ENCODE assay signal across 10 cellular contexts in genomic region chr5:101045689-101046088, GRCh38.
DNase-seq lines count a peak whose midpoint lies in the region; ATAC-seq and TF ChIP-seq lines count a peak whose summit lies in the region.
"Had no signal": no experiment of that assay in that cellular context is flagged by ENCODE, and none has a peak within 500 bp of the region (broad histone marks: within the 10 kb centered on the region; RNA-seq: fewer than 3 reads in every experiment).

No MANE protein-coding gene starts in this region.

- H4K20me1 ChIP-seq in OCI-LY7 (ENCODE audit: insufficient read depth, low read length) = no peaks in the 10 kb centered on the region

- no peak overlapping the region for H3K27ac Mint-ChIP-seq in natural killer cell
- H3K27ac Mint-ChIP-seq in natural killer cell treated with Interleukin-12 subunit alpha and Interleukin-12 subunit beta and Interleukin-15 and Interleukin-18, amount 100 ng/mL, for 72 hours = no peak overlapping the region
- H3K27ac Mint-ChIP-seq: stimulated activated naive CD8-positive, alpha-beta T cell treated with anti-CD3 and anti-CD28 coated beads, Interleukin-15, amount 100 ng/mL, for 72 hours had no signal

- peak; percentile 38 for TF ChIP-seq CTCF in natural killer cell (IDR thresholded peaks at IDR 0.05)
- TF ChIP-seq CTCF in OCI-LY7 (conservative IDR thresholded peaks at IDR 0.05; ENCODE audit: low read length) = peak; percentile 79
- peak; percentile 18 for TF ChIP-seq CTCF in fibroblast of pulmonary artery (IDR thresholded peaks at IDR 0.05; ENCODE audit: low read length, missing control alignments)
- peak; percentile 32 for TF ChIP-seq CTCF in upper lobe of right lung (IDR thresholded peaks at IDR 0.05)
- TF ChIP-seq CTCF in body of pancreas (IDR thresholded peaks at IDR 0.05) = peak in 1 of 7 experiments; percentile 2

- intact Hi-C loops in natural killer cell (cut with micrococcal nuclease) (loop anchor here (1.0 kb wide), 1 partner anchor 422 kb away; no protein-coding TSS in a partner anchor), OCI-LY7 (cut with micrococcal nuclease; ENCODE audit: unreplicated experiment) (loop anchor here (2.0 to 10.0 kb wide), 3 partner anchors 271 to 611 kb away; no protein-coding TSS in a partner anchor), upper lobe of right lung (cut with DNase I) (no loop called here), body of pancreas (cut with DNase I) (no loop called here)

- no peaks in the 10 kb centered on the region for H3K27me3 ChIP-seq in upper lobe of right lung
- H3K27me3 ChIP-seq in body of pancreas = no peaks in the 10 kb centered on the region
- H3K27me3 ChIP-seq: gastroesophageal sphincter had no signal

- 37 to 63% methylated on average over 3 of the region's 3 CpGs for WGBS in body of pancreas, 2 donors

- no peak overlapping the region for H3K4me3 ChIP-seq in OCI-LY7 (ENCODE audit: low read depth, low read length, poor library complexity, severe bottlenecking)
- no peak overlapping the region for H3K4me3 ChIP-seq in fibroblast of pulmonary artery (replicated peaks; ENCODE audit: low read depth, low read length)
- H3K4me3 ChIP-seq in upper lobe of right lung = no peak overlapping the region
- H3K4me3 ChIP-seq in body of pancreas = no peak overlapping the region
- H3K4me3 ChIP-seq: gastroesophageal sphincter had no signal

- H3K9me3 ChIP-seq in OCI-LY7 (ENCODE audit: low read length) (no peaks in the 10 kb centered on the region), upper lobe of right lung (no peaks in the 10 kb centered on the region), body of pancreas (no peaks in the 10 kb centered on the region)
- H3K9me3 ChIP-seq: gastroesophageal sphincter had no signal

- no peaks in the 10 kb centered on the region for H3K4me1 Mint-ChIP-seq in natural killer cell
- H3K4me1 Mint-ChIP-seq in natural killer cell treated with Interleukin-12 subunit alpha and Interleukin-12 subunit beta and Interleukin-15 and Interleukin-18, amount 100 ng/mL, for 72 hours (ENCODE audit: low read depth in 2 of 2) = no peaks in the 10 kb centered on the region

- POLR2A ChIA-PET in OCI-LY7 (lab: Charles Lee) = interaction anchor here (0.5 to 1.2 kb wide), 4 partner anchors 96 to 862 kb away, joined by 3 to 4 read pairs (median 3); no protein-coding TSS in a partner anchor

- no peak for ATAC-seq in natural killer cell
- ATAC-seq in natural killer cell treated with Interleukin-12 subunit alpha and Interleukin-12 subunit beta and Interleukin-15 and Interleukin-18, amount 100 ng/mL, for 72 hours = no peak
- ATAC-seq in upper lobe of right lung = no peak
- no peak for ATAC-seq in body of pancreas
- ATAC-seq: gastroesophageal sphincter; stimulated activated naive CD8-positive, alpha-beta T cell treated with anti-CD3 and anti-CD28 coated beads, Interleukin-15, amount 100 ng/mL, for 72 hours had no signal

- H3K79me2 ChIP-seq in OCI-LY7 (ENCODE audit: insufficient read depth, low read depth, low read length) = no peaks in the 10 kb centered on the region

- no peaks in the 10 kb centered on the region for H3K9me2 ChIP-seq in OCI-LY7 (ENCODE audit: insufficient read depth, low read length)

- H3K27ac ChIP-seq in OCI-LY7 (ENCODE audit: low read depth, low read length, poor library complexity, severe bottlenecking) (no peak overlapping the region), upper lobe of right lung (no peak overlapping the region), body of pancreas (no peak overlapping the region)
- H3K27ac ChIP-seq: gastroesophageal sphincter had no signal

- H2AFZ ChIP-seq in OCI-LY7 (ENCODE audit: low read length) = no peak overlapping the region

- peaks cover 0 to 7% of the 10 kb centered on the region in 2 donors for H3K27me3 Mint-ChIP-seq in natural killer cell (ENCODE audit: low read depth in 2 of 2)
- no peaks in the 10 kb centered on the region for H3K27me3 Mint-ChIP-seq in natural killer cell treated with Interleukin-12 subunit alpha and Interleukin-12 subunit beta and Interleukin-15 and Interleukin-18, amount 100 ng/mL, for 72 hours
- H3K27me3 Mint-ChIP-seq: stimulated activated naive CD8-positive, alpha-beta T cell treated with anti-CD3 and anti-CD28 coated beads, Interleukin-15, amount 100 ng/mL, for 72 hours had no signal

- no TSS peak for BruUV-seq in OCI-LY7 (replicated peaks; lab: Mats Ljungman, UMichigan)

- H3K4me3 Mint-ChIP-seq in natural killer cell = no peak overlapping the region
- no peak overlapping the region for H3K4me3 Mint-ChIP-seq in natural killer cell treated with Interleukin-12 subunit alpha and Interleukin-12 subunit beta and Interleukin-15 and Interleukin-18, amount 100 ng/mL, for 72 hours
- H3K4me3 Mint-ChIP-seq: stimulated activated naive CD8-positive, alpha-beta T cell treated with anti-CD3 and anti-CD28 coated beads, Interleukin-15, amount 100 ng/mL, for 72 hours had no signal

- H3K4me1 ChIP-seq in OCI-LY7 (ENCODE audit: insufficient read depth, low read length, poor library complexity, severe bottlenecking) (no peaks in the 10 kb centered on the region), upper lobe of right lung (no peaks in the 10 kb centered on the region), body of pancreas (no peaks in the 10 kb centered on the region)
- H3K4me1 ChIP-seq: gastroesophageal sphincter had no signal

- DNase-seq in natural killer cell = no peak
- DNase-seq in natural killer cell treated with Interleukin-12 subunit alpha and Interleukin-12 subunit beta and Interleukin-15 and Interleukin-18, amount 100 ng/mL, for 72 hours (ENCODE audit: low spot score) = no peak
- peak; percentile 38 for DNase-seq in OCI-LY7 (ENCODE audit: low spot score)
- DNase-seq in fibroblast of pulmonary artery (ENCODE audit: low read depth) = peak; percentile 29
- no peak for DNase-seq in upper lobe of right lung
- DNase-seq in ecto neural progenitor cell (ENCODE audit: low spot score) = no peak
- no peak for DNase-seq in body of pancreas
- DNase-seq in NCI-H524 (lab: John Stamatoyannopoulos, UW) = no peak
- DNase-seq: stimulated activated naive CD8-positive, alpha-beta T cell treated with anti-CD3 and anti-CD28 coated beads, Interleukin-15, amount 100 ng/mL, for 72 hours had no signal

- no peak for TF ChIP-seq POLR2A in body of pancreas (IDR thresholded peaks at IDR 0.05)

- no peak overlapping the region for H3K4me2 ChIP-seq in OCI-LY7 (ENCODE audit: low read length)

- H3K36me3 ChIP-seq in OCI-LY7 (ENCODE audit: insufficient read depth, low read length) (no peaks in the 10 kb centered on the region), upper lobe of right lung (no peaks in the 10 kb centered on the region), body of pancreas (replicated peaks in 1 of 2; ENCODE audit: insufficient read depth in 1 of 2, low read depth in 2 of 2) (no peaks in the 10 kb centered on the region)
- H3K36me3 ChIP-seq: gastroesophageal sphincter had no signal

- H3K9me3 Mint-ChIP-seq in natural killer cell = no peaks in the 10 kb centered on the region
- H3K9me3 Mint-ChIP-seq in natural killer cell treated with Interleukin-12 subunit alpha and Interleukin-12 subunit beta and Interleukin-15 and Interleukin-18, amount 100 ng/mL, for 72 hours = no peaks in the 10 kb centered on the region
- H3K9me3 Mint-ChIP-seq: stimulated activated naive CD8-positive, alpha-beta T cell treated with anti-CD3 and anti-CD28 coated beads, Interleukin-15, amount 100 ng/mL, for 72 hours had no signal

- CTCF ChIA-PET in OCI-LY7 (lab: Charles Lee; ENCODE audit: unreplicated experiment) = no interaction called here

- no peaks in the 10 kb centered on the region for H3K36me3 Mint-ChIP-seq in natural killer cell
- H3K36me3 Mint-ChIP-seq in natural killer cell treated with Interleukin-12 subunit alpha and Interleukin-12 subunit beta and Interleukin-15 and Interleukin-18, amount 100 ng/mL, for 72 hours = no peaks in the 10 kb centered on the region

Comparison
In these comparisons a context has a peak if more than half of its experiments do, and no peak if none do; other contexts are left out.
1. DNase-seq: peak in OCI-LY7 (single experiment) and fibroblast of pulmonary artery (single experiment); none in natural killer cell (single experiment), natural killer cell treated with Interleukin-12 subunit alpha and Interleukin-12 subunit beta and Interleukin-15 and Interleukin-18, amount 100 ng/mL, for 72 hours (single experiment), upper lobe of right lung (single experiment), ecto neural progenitor cell (single experiment), body of pancreas (0 of 4) and NCI-H524 (0 of 2).
2. intact Hi-C loops: an anchor here in natural killer cell (1.0 kb wide) and OCI-LY7 (2.0 to 10.0 kb wide); none called in upper lobe of right lung and body of pancreas.